17 cellular contexts compared by ENCODE assay signal in the genomic region with DNA sequence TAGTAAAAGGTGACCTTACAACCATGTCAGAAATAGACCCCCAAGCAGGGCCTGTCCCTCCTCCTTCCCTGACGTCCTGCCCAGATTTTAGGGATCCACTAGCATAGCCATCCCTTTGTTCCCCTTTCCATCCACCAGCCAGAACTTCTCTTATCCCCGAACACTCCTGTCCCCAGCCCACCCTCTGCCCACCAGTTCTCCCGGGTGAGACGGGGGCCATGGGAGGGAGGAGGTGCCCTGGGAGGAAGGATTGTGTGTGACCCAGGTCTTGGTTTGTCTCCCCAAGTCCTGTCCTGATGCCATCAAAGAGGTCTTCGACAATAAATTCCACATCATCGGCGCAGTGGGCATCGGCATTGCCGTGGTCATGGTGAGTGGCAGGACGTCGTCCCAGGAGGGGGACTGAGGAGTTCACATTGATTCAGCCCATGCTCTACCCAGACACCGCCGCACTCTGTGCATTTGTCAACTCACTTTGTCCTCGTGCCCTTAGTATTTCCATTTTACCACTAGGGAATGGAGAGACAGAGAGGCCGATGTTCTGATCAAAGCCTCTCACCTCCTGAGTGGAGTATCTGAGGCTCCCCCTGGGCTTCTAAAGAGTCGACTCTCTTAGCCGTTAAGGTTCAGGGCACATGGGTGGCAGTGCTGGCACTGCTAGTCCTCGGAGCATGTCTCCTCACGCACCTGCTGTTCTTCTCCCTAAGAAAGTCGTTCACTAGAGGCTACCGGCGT. TPM values are rescaled to one million over a fixed set of nuclear protein-coding genes. Genes with fewer than 3 reads are reported as not detected.
DNase-seq lines count a peak whose midpoint lies in the region; ATAC-seq and TF ChIP-seq lines count a peak whose summit lies in the region.
"Had no signal": no experiment of that assay in that cellular context is flagged by ENCODE, and none has a peak within 500 bp of the region (broad histone marks: within the 10 kb centered on the region; RNA-seq: fewer than 3 reads in every experiment).

No MANE protein-coding gene starts in this region.

- TF ChIP-seq CTCF in C4-2B (conservative IDR thresholded peaks at IDR 0.05) (no peak), adrenal gland (IDR thresholded peaks at IDR 0.05) (no peak), lower lobe of right lung (IDR thresholded peaks at IDR 0.05) (no peak), gastrocnemius medialis (IDR thresholded peaks at IDR 0.05 in 4 of 5, conservative IDR thresholded peaks at IDR 0.05 in 1 of 5) (no peak)

- no peak overlapping the region for H3K4me3 ChIP-seq in adrenal gland
- H3K4me3 ChIP-seq in lower lobe of right lung, result no peak overlapping the region
- no peak overlapping the region for H3K4me3 ChIP-seq in gastrocnemius medialis

- DNase-seq in adrenal gland (peak in 1 of 7 donors; percentile 28), lower lobe of right lung (no peak), gastrocnemius medialis (no peak), activated T-cell treated with anti-CD3 and anti-CD28 coated beads for 4 hours (no peak), dermis blood vessel endothelial cell (no peak), cerebellum (ENCODE audit: low spot score) (no peak), GM19238 (ENCODE audit: insufficient read length, low spot score) (no peak)
- DNase-seq: activated CD4-positive, CD25-positive, alpha-beta regulatory T cell; activated CD8-positive, alpha-beta memory T cell treated with anti-CD3 and anti-CD28 coated beads, Interleukin-2, amount 10 ng/mL, durations not matched to agents 7 days and 5 days; activated gamma-delta T cell; foreskin melanocyte; naive B cell; NCI-H1694; NCI-H446; SHP77; T-helper 2 cell had no signal

- intact Hi-C loops in adrenal gland (cut with DNase I) (no loop called here), lower lobe of right lung (cut with DNase I) (no loop called here), gastrocnemius medialis (cut with DNase I; ENCODE audit: low total_unique reads) (no loop called here)

- H3K4me1 ChIP-seq in adrenal gland (replicated peaks in 1 of 2) (peaks cover 20 to 52% of the 10 kb centered on the region in 2 donors), lower lobe of right lung (peaks cover 55% of the 10 kb centered on the region), gastrocnemius medialis (peaks cover 32 to 53% of the 10 kb centered on the region in 2 donors)

- H3K27ac ChIP-seq in C4-2B (peak overlapping the region; percentile 95), adrenal gland (peak overlapping the region in 4 of 5 donors; percentile 5 to 95 (median 42)), lower lobe of right lung (peak overlapping the region; percentile 61), gastrocnemius medialis (peak overlapping the region; percentile 82 to 89 (median 86))

- ATAC-seq in lower lobe of right lung (peak in 1 of 2 donors; percentile 1), gastrocnemius medialis (no peak)
- ATAC-seq: activated CD8-positive, alpha-beta memory T cell treated with anti-CD3 and anti-CD28 coated beads, Interleukin-2, amount 10 ng/mL, durations not matched to agents 7 days and 5 days had no signal

- H3K9me3 ChIP-seq in adrenal gland (replicated peaks in 1 of 3), result no peaks in the 10 kb centered on the region
- no peaks in the 10 kb centered on the region for H3K9me3 ChIP-seq in lower lobe of right lung
- no peaks in the 10 kb centered on the region for H3K9me3 ChIP-seq in gastrocnemius medialis

- H3K36me3 ChIP-seq in adrenal gland (replicated peaks in 1 of 2) (peaks cover 0 to 55% of the 10 kb centered on the region in 2 donors), lower lobe of right lung (peaks cover 73% of the 10 kb centered on the region), gastrocnemius medialis (peaks cover 0 to 23% of the 10 kb centered on the region in 2 donors)

- TF ChIP-seq POLR2A in adrenal gland (IDR thresholded peaks at IDR 0.05), result no peak
- no peak for TF ChIP-seq POLR2A in gastrocnemius medialis (IDR thresholded peaks at IDR 0.05)

- in situ Hi-C loops in gastrocnemius medialis (cut with MboI; ENCODE audit: low sequenced_read_pairs in 4 of 4), result no loop called here

- H3K27me3 ChIP-seq in adrenal gland (no peaks in the 10 kb centered on the region), lower lobe of right lung (ENCODE audit: low read depth) (no peaks in the 10 kb centered on the region), gastrocnemius medialis (no peaks in the 10 kb centered on the region)

- 81 to 86% (median 82%) methylated on average over 21 to 22 of the region's 22 CpGs for WGBS in adrenal gland, 4 donors

RNA-seq across cellular contexts. Expression of gene CD9, which starts 35.9 kb away (rescaled TPM):
- total RNA-seq in adrenal gland, result 100 to 1,000 TPM; 165 to 461 (median 322) TPM
- polyA plus RNA-seq in adrenal gland, result 100 to 1,000 TPM in 2 of 3 donors, 10 to 100 TPM in 1; 66.3 to 244 (median 139) TPM
- 437 TPM for total RNA-seq in lower lobe of right lung
- total RNA-seq in gastrocnemius medialis, result 10 to 100 TPM; 26.7 to 50.6 (median 48.4) TPM
- 517 and 1,153 TPM in 2 replicates for total RNA-seq in dermis blood vessel endothelial cell
- total RNA-seq in cerebellum, result 30.5 TPM

Comparison
In these comparisons a context has a peak if more than half of its experiments do, and no peak if none do; other contexts are left out.
1. H3K27ac ChIP-seq: peak in every context shown above with its lines; median percentile 95 in C4-2B; 86 in gastrocnemius medialis; 61 in lower lobe of right lung; 42 in adrenal gland.